ENCODE assay signal across 1 cellular context in genomic region chr7:100483101-100483727, GRCh38.
TF ChIP-seq lines count a peak whose summit lies in the region.

No MANE protein-coding gene starts in this region.

TF ChIP-seq in HEK293, 187 proteins besides CTCF, POLR2A, EP300 and RAD21 (continued from another document):
- TF ChIP-seq ZNF274 (IDR thresholded peaks at IDR 0.05; ENCODE audit: low read length) (no peak), ZNF274 (tag by site-specific recombination; IDR thresholded peaks at IDR 0.05; ENCODE audit: borderline replicate concordance) (no peak), ZNF350 (tag by site-specific recombination; IDR thresholded peaks at IDR 0.05) (no peak), ZNF558 (tag by site-specific recombination; IDR thresholded peaks at IDR 0.05) (no peak), ZNF792 (tag by site-specific recombination; IDR thresholded peaks at IDR 0.05) (no peak), ZNF48 (tag by site-specific recombination; IDR thresholded peaks at IDR 0.05) (no peak), ZBTB44 (tag by site-specific recombination; IDR thresholded peaks at IDR 0.05) (peak; percentile 75), YY2 (tag by site-specific recombination; IDR thresholded peaks at IDR 0.05) (no peak), ZSCAN30 (tag by site-specific recombination; IDR thresholded peaks at IDR 0.05) (peak; percentile 90), ZNF548 (tag by site-specific recombination; IDR thresholded peaks at IDR 0.05) (no peak), SP2 (tag by site-specific recombination; IDR thresholded peaks at IDR 0.05) (peak; percentile 49), ZNF449 (tag by site-specific recombination; IDR thresholded peaks at IDR 0.05) (no peak), ZNF621 (tag by site-specific recombination; IDR thresholded peaks at IDR 0.05) (no peak), KLF10 (tag by site-specific recombination; IDR thresholded peaks at IDR 0.05) (peak; percentile 88), BCL11A (tag by site-specific recombination; IDR thresholded peaks at IDR 0.05; ENCODE audit: low read depth) (peak; percentile 65; the same call in 1 of the 2 replicates), HOXC10 (CRISPR knock-in tag; IDR thresholded peaks at IDR 0.05) (no peak), ZNF138 (tag by site-specific recombination; IDR thresholded peaks at IDR 0.05; ENCODE audit: borderline replicate concordance) (no peak), ZNF10 (tag by site-specific recombination; IDR thresholded peaks at IDR 0.05) (no peak), ZNF785 (tag by site-specific recombination; IDR thresholded peaks at IDR 0.05) (no peak), MEIS1 (CRISPR knock-in tag; IDR thresholded peaks at IDR 0.05; ENCODE audit: borderline replicate concordance) (no peak), ZNF416 (tag by site-specific recombination; IDR thresholded peaks at IDR 0.05) (no peak), KLF16 (tag by site-specific recombination; IDR thresholded peaks at IDR 0.05) (peak; percentile 92), ZNF585B (tag by site-specific recombination; IDR thresholded peaks at IDR 0.05) (no peak), GLIS1 (tag by site-specific recombination; IDR thresholded peaks at IDR 0.05) (peak; percentile 90), ZBTB1 (tag by site-specific recombination; IDR thresholded peaks at IDR 0.05) (no peak), ZNF140 (tag by site-specific recombination; IDR thresholded peaks at IDR 0.05) (no peak), ZNF677 (tag by site-specific recombination; IDR thresholded peaks at IDR 0.05) (0 out of 2 replicates have a peak, but pooled peaks have one; percentile 41), ZNF214 (tag by site-specific recombination; IDR thresholded peaks at IDR 0.05; ENCODE audit: borderline replicate concordance) (no peak), ZNF639 (tag by site-specific recombination; IDR thresholded peaks at IDR 0.05) (no peak), ZNF580 (tag by site-specific recombination; IDR thresholded peaks at IDR 0.05) (no peak), ELK4 (IDR thresholded peaks at IDR 0.05; ENCODE audit: borderline replicate concordance, low read depth, low read length) (no peak), ZNF664 (tag by site-specific recombination; IDR thresholded peaks at IDR 0.05) (no peak), ZNF155 (tag by site-specific recombination; IDR thresholded peaks at IDR 0.05) (no peak), HOXA7 (CRISPR knock-in tag; IDR thresholded peaks at IDR 0.05; ENCODE audit: borderline replicate concordance) (no peak), ZNF19 (tag by site-specific recombination; IDR thresholded peaks at IDR 0.05; ENCODE audit: low read depth) (no peak), ZNF777 (tag by site-specific recombination; IDR thresholded peaks at IDR 0.05; ENCODE audit: borderline replicate concordance) (peak; percentile 66; the same call in 1 of the 2 replicates), ZNF830 (tag by site-specific recombination; IDR thresholded peaks at IDR 0.05; ENCODE audit: low read depth) (no peak), EGR2 (tag by site-specific recombination; IDR thresholded peaks at IDR 0.05; ENCODE audit: low read depth) (peak; percentile 71), ZBTB20 (tag by site-specific recombination; IDR thresholded peaks at IDR 0.05) (no peak; the same call in 1 of the 2 replicates), ZBTB11 (tag by site-specific recombination; conservative IDR thresholded peaks at IDR 0.05; ENCODE audit: low read depth) (no peak), ZNF18 (tag by site-specific recombination; IDR thresholded peaks at IDR 0.05) (no peak), ZNF501 (tag by site-specific recombination; IDR thresholded peaks at IDR 0.05) (0 out of 2 replicates have a peak, but pooled peaks have one; percentile 40), ZNF324 (tag by site-specific recombination; IDR thresholded peaks at IDR 0.05) (0 out of 2 replicates have a peak, but pooled peaks have one; percentile 36), ZNF670 (tag by site-specific recombination; IDR thresholded peaks at IDR 0.05; ENCODE audit: low read depth) (no peak), ZNF133 (tag by site-specific recombination; IDR thresholded peaks at IDR 0.05) (no peak), ZNF768 (tag by site-specific recombination; IDR thresholded peaks at IDR 0.05) (no peak), ZNF311 (tag by site-specific recombination; IDR thresholded peaks at IDR 0.05; ENCODE audit: borderline replicate concordance) (no peak), ZNF394 (tag by site-specific recombination; IDR thresholded peaks at IDR 0.05; ENCODE audit: borderline replicate concordance) (peak; percentile 45; the same call in 1 of the 2 replicates), ZBTB17 (tag by site-specific recombination; IDR thresholded peaks at IDR 0.05) (no peak), ZNF707 (tag by site-specific recombination; IDR thresholded peaks at IDR 0.05) (no peak), ZNF488 (tag by site-specific recombination; IDR thresholded peaks at IDR 0.05) (no peak), ZNF544 (tag by site-specific recombination; IDR thresholded peaks at IDR 0.05) (no peak), ZNF654 (tag by site-specific recombination; IDR thresholded peaks at IDR 0.05; ENCODE audit: low read depth) (no peak), ZNF121 (tag by site-specific recombination; IDR thresholded peaks at IDR 0.05) (no peak), GLI2 (tag by site-specific recombination; IDR thresholded peaks at IDR 0.05; ENCODE audit: borderline replicate concordance, low read depth) (no peak), ZNF292 (tag by site-specific recombination; IDR thresholded peaks at IDR 0.05; ENCODE audit: borderline replicate concordance, low read depth) (no peak), ZNF175 (tag by site-specific recombination; IDR thresholded peaks at IDR 0.05) (no peak), SETDB1 (IDR thresholded peaks at IDR 0.05; ENCODE audit: insufficient read length, low read length) (no peak), ZNF530 (tag by site-specific recombination; IDR thresholded peaks at IDR 0.05; ENCODE audit: low read depth) (no peak), KLF7 (tag by site-specific recombination; IDR thresholded peaks at IDR 0.05; ENCODE audit: borderline replicate concordance) (peak; percentile 60; the same call in 1 of the 2 replicates), SP3 (tag by site-specific recombination; IDR thresholded peaks at IDR 0.05) (peak; percentile 54), ZNF555 (tag by site-specific recombination; conservative IDR thresholded peaks at IDR 0.05) (no peak)
TF ChIP-seq in HEK293: peak in this region for 48.
